In genomic region chr3:31219131-31219843, GRCh38 we compare ENCODE assay signal across 8 cellular contexts.
A peak's percentile ranks its signal among the peaks of the same experiment; 100 is the strongest.
DNase-seq lines count a peak whose midpoint lies in the region; ATAC-seq and TF ChIP-seq lines count a peak whose summit lies in the region.

No MANE protein-coding gene starts in this region.

- no peak overlapping the region for H3K4me3 ChIP-seq in psoas muscle

- peak; percentile 81 for ATAC-seq in GM18499 (IDR thresholded peaks at IDR 0.05; ENCODE audit: insufficient read depth, unreplicated experiment)
- ATAC-seq in GM21825 (IDR thresholded peaks at IDR 0.05; ENCODE audit: unreplicated experiment): peak; percentile 55
- no peak for ATAC-seq in psoas muscle
- ATAC-seq in HG02970 (IDR thresholded peaks at IDR 0.05; ENCODE audit: low FRiP score, unreplicated experiment): no peak

- H3K36me3 ChIP-seq in psoas muscle (ENCODE audit: insufficient read depth in 1 of 2, low read depth in 1 of 2): no peaks in the 10 kb centered on the region

- H3K27me3 ChIP-seq in psoas muscle (ENCODE audit: insufficient read depth in 3 of 3, low read length in 2 of 3): peaks cover 0 to 2% (median 0%) of the 10 kb centered on the region in 3 donors

- intact Hi-C loops in psoas muscle (cut with DNase I): no loop called here

- no peaks in the 10 kb centered on the region for H3K9me3 ChIP-seq in psoas muscle

- H3K4me1 ChIP-seq in psoas muscle: no peaks in the 10 kb centered on the region

- 44 to 54% (median 53%) methylated on average over 2 of the region's 2 CpGs for WGBS in psoas muscle, 3 donors

- peak; percentile 32 for DNase-seq in KBM-7
- peak; percentile 19 for DNase-seq in glomerular visceral epithelial cell (ENCODE audit: extremely low spot score)
- DNase-seq in psoas muscle: no peak
- no peak for DNase-seq in NCI-H2107 (lab: John Stamatoyannopoulos, UW)
- DNase-seq in DMS79 (lab: John Stamatoyannopoulos, UW): no peak

- in situ Hi-C loops in KBM-7 (cut with MboI; ENCODE audit: low pct_unique_long_range_greater_than_20kb, low sequenced_read_pairs): no loop called here

- TF ChIP-seq CTCF in psoas muscle (IDR thresholded peaks at IDR 0.05): no peak

- no peak overlapping the region for H3K27ac ChIP-seq in psoas muscle

Comparison
In these comparisons a context has a peak if more than half of its experiments do, and no peak if none do; other contexts are left out.
1. ATAC-seq: peak in GM18499 (single experiment) and GM21825 (single experiment); none in psoas muscle (0 of 4) and HG02970 (single experiment).
2. DNase-seq: peak in KBM-7 (single experiment) and glomerular visceral epithelial cell (single experiment); none in psoas muscle (0 of 2), NCI-H2107 (single experiment) and DMS79 (single experiment).